ENCODE assay signal across 8 cellular contexts in genomic region chr1:154961497-154962237, GRCh38. TPM values are rescaled to one million over a fixed set of nuclear protein-coding genes. Genes with fewer than 3 reads are reported as not detected.
DNase-seq lines count a peak whose midpoint lies in the region; ATAC-seq and TF ChIP-seq lines count a peak whose summit lies in the region.

Gene PYGO2, minus strand, starts transcription at chr1:154961782. Its CDS starts 206 bp downstream, at chr1:154961576.

- H3K4me1 Mint-ChIP-seq in activated B cell treated with CpG ODN at 0.5 μM for 24 hours: peaks cover 45% of the 10 kb centered on the region

- no peaks in the 10 kb centered on the region for H3K9me3 Mint-ChIP-seq in activated B cell treated with CpG ODN at 0.5 μM for 24 hours

- H3K4me1 ChIP-seq in A673 (ENCODE audit: insufficient read depth, low read length, poor library complexity, severe bottlenecking): peaks cover 18% of the 10 kb centered on the region

- H3K27me3 ChIP-seq in A673 (replicated peaks; ENCODE audit: insufficient read depth, low read depth, low read length, poor library complexity): no peaks in the 10 kb centered on the region

- H3K4me3 ChIP-seq in A673 (ENCODE audit: low read depth, low read length, poor library complexity, severe bottlenecking): peak within 1 kb of the TSS; percentile 97

- DNase-seq in A673 (ENCODE audit: low spot score) (peak; percentile 90), NCI-H2171 treated with DMSO at 0.1 percent for 48 hours (lab: John Stamatoyannopoulos, UW) (peak; percentile 65), activated B cell treated with CpG ODN at 0.5 μM for 24 hours (peak; percentile 85), caudate nucleus (lab: John Stamatoyannopoulos, UW) (peak in 55 of 61 donors; percentile 13 to 87 (median 70)), islet precursor cell (peak; percentile 90)
- peak; percentile 60 to 69 for DNase-seq in stimulated activated CD4-positive, alpha-beta T cell treated with anti-CD3 and anti-CD28 coated beads, Interleukin-15, amount 100 ng/mL, for 1 hour (ENCODE audit: low read depth in 1 of 2, low spot score in 1 of 2)

- POLR2A ChIA-PET in A673 (lab: Charles Lee; ENCODE audit: low non-redundant PET): no interaction called here
- POLR2A ChIA-PET in activated B cell treated with CpG ODN at 0.5 μM for 24 hours (lab: Charles Lee): interaction anchor here (0.5 to 3.0 kb wide), 13 partner anchors 10 to 601 kb away, joined by 3 to 53 read pairs (median 10); partner anchors contain the start of genes CKS1B, FLAD1, PMVK and SHC1

- H3K36me3 Mint-ChIP-seq in activated B cell treated with CpG ODN at 0.5 μM for 24 hours (ENCODE audit: low read depth): peaks cover 53% of the 10 kb centered on the region

- intact Hi-C loops in A673 (cut with micrococcal nuclease; ENCODE audit: unreplicated experiment) (loop anchor here (5.0 kb wide), 2 partner anchors 36 to 101 kb away; partner anchors contain the start of gene EFNA4), activated B cell treated with CpG ODN at 0.5 μM for 24 hours (cut with micrococcal nuclease) (loop anchor here (1.0 to 2.0 kb wide), 6 partner anchors 13 to 100 kb away; partner anchors contain the start of genes ADAM15 and CKS1B)

- H3K4me3 Mint-ChIP-seq in activated B cell treated with CpG ODN at 0.5 μM for 24 hours: peak within 1 kb of the TSS; percentile 87

- H3K36me3 ChIP-seq in A673 (ENCODE audit: insufficient read depth, low read length, poor library complexity, severe bottlenecking): peaks cover 59% of the 10 kb centered on the region

- CTCF ChIA-PET in A673 (lab: Charles Lee): interaction anchor here (1.1 kb wide), 1 partner anchor 12 kb away, joined by 4 read pairs; no protein-coding TSS in a partner anchor
- CTCF ChIA-PET in activated B cell treated with CpG ODN at 0.5 μM for 24 hours (lab: Charles Lee): interaction anchor here (0.9 to 3.2 kb wide), 16 partner anchors 9 to 123 kb away, joined by 3 to 26 read pairs (median 4); partner anchors contain the start of genes ADAM15, CKS1B, FLAD1 and LENEP

- ATAC-seq in GM18519 (IDR thresholded peaks at IDR 0.05; ENCODE audit: low FRiP score, unreplicated experiment) (peak; percentile 40), HG03039 (IDR thresholded peaks at IDR 0.05; ENCODE audit: unreplicated experiment) (peak; percentile 64), activated B cell treated with CpG ODN at 0.5 μM for 24 hours (ENCODE audit: low read depth) (peak; percentile 88)

- BruUV-seq in A673 (replicated peaks; lab: Mats Ljungman, UMichigan): TSS peak; percentile 62

- TF ChIP-seq CTCF in A673 (conservative IDR thresholded peaks at IDR 0.05; ENCODE audit: low read depth, low read length): peak; percentile 66
- no peak for TF ChIP-seq CTCF in activated B cell treated with CpG ODN at 0.5 μM for 24 hours (IDR thresholded peaks at IDR 0.05)

- peak within 1 kb of the TSS; percentile 86 for H3K27ac Mint-ChIP-seq in activated B cell treated with CpG ODN at 0.5 μM for 24 hours

- no peaks in the 10 kb centered on the region for H3K9me3 ChIP-seq in A673 (ENCODE audit: low read depth, low read length, poor library complexity, severe bottlenecking)

- H3K27me3 Mint-ChIP-seq in activated B cell treated with CpG ODN at 0.5 μM for 24 hours: no peaks in the 10 kb centered on the region

- H3K27ac ChIP-seq in A673 (ENCODE audit: low read depth, low read length, poor library complexity, severe bottlenecking) (peak within 1 kb of the TSS; percentile 99), caudate nucleus (ENCODE audit: low read depth, low read length) (peak within 1 kb of the TSS; percentile 100)

RNA-seq across cellular contexts. Expression of gene PYGO2, which starts in this region (rescaled TPM):
- total RNA-seq in A673 (2021) (46.3 and 48.5 TPM in 2 replicates), activated B cell treated with CpG ODN at 0.5 μM for 24 hours (33.1 and 38.1 TPM in 2 replicates)

Comparison
In these comparisons a context has a peak if more than half of its experiments do, and no peak if none do; other contexts are left out.
1. Peak in every context shown above with its lines: DNase-seq, ATAC-seq, H3K4me3 ChIP-seq and H3K27ac ChIP-seq.